ENCODE assay signal across 8 cellular contexts in genomic region chr9:14993061-14993800, GRCh38.
DNase-seq lines count a peak whose midpoint lies in the region; ATAC-seq and TF ChIP-seq lines count a peak whose summit lies in the region.

No MANE protein-coding gene starts in this region.

- peak overlapping the region; percentile 86 to 88 (median 88) for H3K27ac Mint-ChIP-seq in nephron
- H3K27ac Mint-ChIP-seq in stimulated activated naive CD8-positive, alpha-beta T cell treated with anti-CD3 and anti-CD28 coated beads, Interleukin-15, amount 100 ng/mL, for 72 hours = no peak overlapping the region

- H3K27me3 Mint-ChIP-seq in nephron (ENCODE audit: low read depth) = no peaks in the 10 kb centered on the region
- no peaks in the 10 kb centered on the region for H3K27me3 Mint-ChIP-seq in stimulated activated naive CD8-positive, alpha-beta T cell treated with anti-CD3 and anti-CD28 coated beads, Interleukin-15, amount 100 ng/mL, for 72 hours

- no peak for TF ChIP-seq CTCF in AG04449 (IDR thresholded peaks at IDR 0.05; ENCODE audit: insufficient read depth, low read length, missing control alignments)
- no peak for TF ChIP-seq CTCF in PC-9 (conservative IDR thresholded peaks at IDR 0.05)
- no peak for TF ChIP-seq CTCF in nephron (IDR thresholded peaks at IDR 0.05; ENCODE audit: unreplicated experiment in 3 of 3)

- no peaks in the 10 kb centered on the region for H3F3A ChIP-seq in PC-9 (ENCODE audit: insufficient read depth, low read depth)

- POLR2A ChIA-PET in AG04449 (lab: Yijun Ruan, JAX) = no interaction called here
- POLR2A ChIA-PET in PC-9 (lab: Charles Lee; ENCODE audit: unreplicated experiment) = no interaction called here

- H4K20me1 ChIP-seq in PC-9 (ENCODE audit: insufficient read depth) = no peaks in the 10 kb centered on the region

- ATAC-seq in HG02642 (IDR thresholded peaks at IDR 0.05; ENCODE audit: poor library complexity, unreplicated experiment) (peak; percentile 76), HG02840 (IDR thresholded peaks at IDR 0.05; ENCODE audit: low FRiP score, unreplicated experiment) (no peak)
- ATAC-seq in stimulated activated naive CD8-positive, alpha-beta T cell treated with anti-CD3 and anti-CD28 coated beads, Interleukin-15, amount 100 ng/mL, for 72 hours = peak; percentile 74

- H3K4me1 ChIP-seq in PC-9 (replicated peaks; ENCODE audit: insufficient read depth) = 0 out of 2 replicates have a peak, but pooled peaks cover 7% of the 10 kb centered on the region

- intact Hi-C loops in PC-9 (cut with micrococcal nuclease; ENCODE audit: unreplicated experiment) = no loop called here

- no peaks in the 10 kb centered on the region for H3K9me3 ChIP-seq in PC-9 (ENCODE audit: insufficient read depth, low read depth)

- H3K27me3 ChIP-seq in PC-9 (ENCODE audit: insufficient read depth, low read depth) = no peaks in the 10 kb centered on the region

- H3K4me3 ChIP-seq in AG04449 (ENCODE audit: low read depth, low read length) (peak overlapping the region; percentile 68), PC-9 (peak overlapping the region; percentile 92)

- peak overlapping the region; percentile 83 to 90 (median 84) for H3K4me3 Mint-ChIP-seq in nephron
- H3K4me3 Mint-ChIP-seq in stimulated activated naive CD8-positive, alpha-beta T cell treated with anti-CD3 and anti-CD28 coated beads, Interleukin-15, amount 100 ng/mL, for 72 hours = peak overlapping the region; percentile 64 to 72

- CTCF ChIA-PET in AG04449 (lab: Yijun Ruan, JAX) = no interaction called here
- CTCF ChIA-PET in PC-9 (lab: Charles Lee) = no interaction called here

- H3K4me1 Mint-ChIP-seq in nephron = peaks cover 26% of the 10 kb centered on the region
- peaks cover 29% of the 10 kb centered on the region for H3K4me1 Mint-ChIP-seq in stimulated activated naive CD8-positive, alpha-beta T cell treated with anti-CD3 and anti-CD28 coated beads, Interleukin-15, amount 100 ng/mL, for 72 hours

- peak; percentile 14 for DNase-seq in AG04449 (ENCODE audit: low read depth, low spot score)
- peak; percentile 72 to 85 for DNase-seq in PC-9
- DNase-seq in activated naive CD4-positive, alpha-beta T cell treated with Interleukin-2 at 50 U/mL for 16 hours = peak; percentile 50
- DNase-seq in foreskin melanocyte = peak; percentile 51
- peak; percentile 16 to 43 for DNase-seq in stimulated activated naive CD8-positive, alpha-beta T cell treated with anti-CD3 and anti-CD28 coated beads, Interleukin-15, amount 100 ng/mL, for 72 hours

- H3K9me2 ChIP-seq in PC-9 (ENCODE audit: insufficient read depth) = no peaks in the 10 kb centered on the region

- H3K4me2 ChIP-seq in PC-9 = peak overlapping the region; percentile 97

- H3K79me2 ChIP-seq in PC-9 (ENCODE audit: low read depth) = 0 out of 2 replicates have a peak, but pooled peaks cover 4% of the 10 kb centered on the region

- H3K9me3 Mint-ChIP-seq in nephron = peaks cover 3% of the 10 kb centered on the region
- no peaks in the 10 kb centered on the region for H3K9me3 Mint-ChIP-seq in stimulated activated naive CD8-positive, alpha-beta T cell treated with anti-CD3 and anti-CD28 coated beads, Interleukin-15, amount 100 ng/mL, for 72 hours

- H3K36me3 Mint-ChIP-seq in nephron (ENCODE audit: low read depth) = peaks cover 6% of the 10 kb centered on the region

- no peaks in the 10 kb centered on the region for H3K36me3 ChIP-seq in PC-9 (ENCODE audit: low read depth)

- peak overlapping the region; percentile 94 for H2AFZ ChIP-seq in PC-9

- no TSS peak for BruUV-seq in PC-9 (replicated peaks; lab: Mats Ljungman, UMichigan)

- H3K27ac ChIP-seq in PC-9 = peak overlapping the region; percentile 51

Comparison
In these comparisons a context has a peak if more than half of its experiments do, and no peak if none do; other contexts are left out.
1. DNase-seq: peak in every context shown above with its lines; median percentile 78 in PC-9; 51 in foreskin melanocyte; 50 in activated naive CD4-positive, alpha-beta T cell treated with Interleukin-2 at 50 U/mL for 16 hours; 30 in stimulated activated naive CD8-positive, alpha-beta T cell treated with anti-CD3 and anti-CD28 coated beads, Interleukin-15, amount 100 ng/mL, for 72 hours; 14 in AG04449.
2. H3K27ac Mint-ChIP-seq: peak in nephron (3 of 3); none in stimulated activated naive CD8-positive, alpha-beta T cell treated with anti-CD3 and anti-CD28 coated beads, Interleukin-15, amount 100 ng/mL, for 72 hours (0 of 2).